ENCODE assay signal across 20 cellular contexts in the genomic region with DNA sequence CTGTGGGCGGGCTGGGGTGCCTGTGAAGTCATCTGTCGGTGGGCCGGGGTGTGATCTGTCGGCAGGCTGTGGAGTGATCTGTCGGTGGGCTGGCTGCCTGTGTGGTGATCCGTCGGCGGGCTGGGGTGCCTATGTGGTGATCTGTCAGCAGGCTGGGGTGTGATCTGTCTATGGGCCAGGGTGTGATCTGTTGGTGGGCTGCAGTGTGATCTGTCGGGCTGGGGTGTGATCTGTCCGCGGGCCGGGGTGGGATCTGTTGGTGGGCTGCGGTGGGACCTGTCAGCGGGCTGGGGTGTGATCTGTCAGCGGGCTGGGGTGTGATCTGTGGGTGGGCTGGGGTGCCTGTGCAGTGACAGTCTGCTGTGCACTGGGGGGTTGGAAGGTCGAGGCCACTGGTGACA.
"Had no signal": no experiment of that assay in that cellular context is flagged by ENCODE, and none has a peak within 500 bp of the region (broad histone marks: within the 10 kb centered on the region; RNA-seq: fewer than 3 reads in every experiment).

No MANE protein-coding gene starts in this region.

- H3K9me3 Mint-ChIP-seq: activated CD4-positive, alpha-beta memory T cell treated with anti-CD3 and anti-CD28 coated beads for 36 hours; activated naive CD4-positive, alpha-beta T cell treated with anti-CD3 and anti-CD28 coated beads for 36 hours; activated naive CD8-positive, alpha-beta T cell treated with anti-CD3 and anti-CD28 coated beads, Interleukin-2, amount 50 U/mL, for 24 hours; activated T-helper 17 cell treated with anti-CD3 and anti-CD28 coated beads, Interleukin-2, amount 50 U/mL, for 72 hours; type B pancreatic cell; WTC11 had no signal

- H3K27ac ChIP-seq: brain microvascular endothelial cell, gastrocnemius medialis, neutrophil, pancreas, testis had no signal

- H3K4me3 Mint-ChIP-seq: activated CD4-positive, alpha-beta memory T cell treated with anti-CD3 and anti-CD28 coated beads for 36 hours; activated CD4-positive, alpha-beta T cell treated with anti-CD3 and anti-CD28 coated beads for 36 hours; activated naive CD4-positive, alpha-beta T cell treated with anti-CD3 and anti-CD28 coated beads for 36 hours; activated naive CD8-positive, alpha-beta T cell treated with anti-CD3 and anti-CD28 coated beads, Interleukin-2, amount 50 U/mL, for 24 hours; activated T-helper 17 cell treated with anti-CD3 and anti-CD28 coated beads, Interleukin-2, amount 50 U/mL, for 72 hours; type B pancreatic cell; WTC11 had no signal

- H3K27me3 Mint-ChIP-seq: activated CD4-positive, alpha-beta memory T cell treated with anti-CD3 and anti-CD28 coated beads for 36 hours; activated CD4-positive, alpha-beta T cell treated with anti-CD3 and anti-CD28 coated beads for 36 hours; activated naive CD8-positive, alpha-beta T cell treated with anti-CD3 and anti-CD28 coated beads, Interleukin-2, amount 50 U/mL, for 24 hours; activated T-helper 17 cell treated with anti-CD3 and anti-CD28 coated beads, Interleukin-2, amount 50 U/mL, for 72 hours; type B pancreatic cell had no signal

- H3K27ac Mint-ChIP-seq: activated CD4-positive, alpha-beta memory T cell treated with anti-CD3 and anti-CD28 coated beads for 36 hours; activated CD4-positive, alpha-beta T cell treated with anti-CD3 and anti-CD28 coated beads for 36 hours; activated naive CD4-positive, alpha-beta T cell treated with anti-CD3 and anti-CD28 coated beads for 36 hours; activated naive CD8-positive, alpha-beta T cell treated with anti-CD3 and anti-CD28 coated beads, Interleukin-2, amount 50 U/mL, for 24 hours; activated T-helper 17 cell treated with anti-CD3 and anti-CD28 coated beads, Interleukin-2, amount 50 U/mL, for 72 hours; type B pancreatic cell; WTC11 had no signal

- DNase-seq: activated CD4-positive, alpha-beta memory T cell treated with anti-CD3 and anti-CD28 coated beads for 36 hours; activated CD4-positive, alpha-beta T cell treated with anti-CD3 and anti-CD28 coated beads for 36 hours; activated naive CD4-positive, alpha-beta T cell treated with anti-CD3 and anti-CD28 coated beads for 36 hours; activated naive CD8-positive, alpha-beta T cell treated with anti-CD3 and anti-CD28 coated beads, Interleukin-2, amount 50 U/mL, for 24 hours; activated T-cell treated with anti-CD3 and anti-CD28 coated beads for 4 hours; anterior cingulate cortex; brain microvascular endothelial cell; effector CD4-positive, alpha-beta T cell; gastrocnemius medialis; kidney glomerular epithelial cell; naive thymus-derived CD8-positive, alpha-beta T cell; SW 1271; T-helper 2 cell; testis had no signal

- H3K27me3 ChIP-seq: brain microvascular endothelial cell, gastrocnemius medialis, neutrophil, pancreas, testis had no signal

- H3K9me3 ChIP-seq: gastrocnemius medialis, neutrophil, pancreas, testis had no signal

- H3K4me1 Mint-ChIP-seq: activated CD4-positive, alpha-beta T cell treated with anti-CD3 and anti-CD28 coated beads for 36 hours; activated naive CD8-positive, alpha-beta T cell treated with anti-CD3 and anti-CD28 coated beads, Interleukin-2, amount 50 U/mL, for 24 hours; activated T-helper 17 cell treated with anti-CD3 and anti-CD28 coated beads, Interleukin-2, amount 50 U/mL, for 72 hours had no signal

- H3K4me3 ChIP-seq: gastrocnemius medialis, pancreas, testis had no signal

- H3K36me3 ChIP-seq: neutrophil, pancreas had no signal

- H3K4me1 ChIP-seq: pancreas, testis had no signal

- H3K36me3 Mint-ChIP-seq: activated CD4-positive, alpha-beta memory T cell treated with anti-CD3 and anti-CD28 coated beads for 36 hours had no signal

- ATAC-seq: activated CD4-positive, alpha-beta T cell treated with anti-CD3 and anti-CD28 coated beads for 36 hours; activated naive CD8-positive, alpha-beta T cell treated with anti-CD3 and anti-CD28 coated beads, Interleukin-2, amount 50 U/mL, for 24 hours; activated T-helper 17 cell treated with anti-CD3 and anti-CD28 coated beads, Interleukin-2, amount 50 U/mL, for 72 hours; esophagus mucosa; gastrocnemius medialis; naive thymus-derived CD8-positive, alpha-beta T cell; pancreas; WTC11 had no signal
